Comparison of ENCODE assay signal across 13 cellular contexts in genomic region chr1:7471836-7472235, GRCh38.
DNase-seq lines count a peak whose midpoint lies in the region; ATAC-seq, FAIRE-seq and TF ChIP-seq lines count a peak whose summit lies in the region.
"Had no signal": no experiment of that assay in that cellular context is flagged by ENCODE, and none has a peak within 500 bp of the region (broad histone marks: within the 10 kb centered on the region; RNA-seq: fewer than 3 reads in every experiment).

No MANE protein-coding gene starts in this region.

- BruUV-seq in endothelial cell of umbilical vein (replicated peaks; lab: Mats Ljungman, UMichigan) = no TSS peak

- H4K20me1 ChIP-seq in endothelial cell of umbilical vein (replicated peaks; ENCODE audit: control insufficient read depth, extremely low read depth, insufficient read depth, low read length) = no peaks in the 10 kb centered on the region

- dilution Hi-C loops in endothelial cell of umbilical vein (cut with MboI; ENCODE audit: extremely low pct_ligation_motif_present, low sequenced_read_pairs) = no loop called here

- no peak overlapping the region for H3K4me2 ChIP-seq in endothelial cell of umbilical vein (ENCODE audit: insufficient read depth, low read length)
- no peak overlapping the region for H3K4me2 ChIP-seq in neuronal stem cell (ENCODE audit: insufficient read depth, low read length, poor library complexity, severe bottlenecking)

- H3K9me1 ChIP-seq in endothelial cell of umbilical vein (replicated peaks; ENCODE audit: control insufficient read depth, extremely low read depth, insufficient read depth, low read length) = no peaks in the 10 kb centered on the region

- H3K4me3 ChIP-seq in endothelial cell of umbilical vein (replicated peaks in 1 of 3; ENCODE audit: insufficient read depth in 1 of 3, low read depth in 1 of 3, low read length in 3 of 3) (no peak overlapping the region), neuronal stem cell (ENCODE audit: low read length in 2 of 2) (no peak overlapping the region)
- H3K4me3 ChIP-seq: lung had no signal

- H3K27ac ChIP-seq in endothelial cell of umbilical vein (ENCODE audit: insufficient read depth, low read depth, low read length) (peak overlapping the region; percentile 53), neuronal stem cell (replicated peaks; ENCODE audit: low read length) (no peak overlapping the region)

- H3K4ac ChIP-seq in neuronal stem cell (ENCODE audit: low read length) = no peak overlapping the region

- H2BK12ac ChIP-seq in neuronal stem cell (ENCODE audit: low read length) = no peak overlapping the region

- H2AK5ac ChIP-seq in neuronal stem cell (ENCODE audit: low read depth, low read length) = peak overlapping the region; percentile 27

- no peaks in the 10 kb centered on the region for H3K9me3 ChIP-seq in endothelial cell of umbilical vein (replicated peaks; ENCODE audit: control insufficient read depth, insufficient read depth, low read length)
- H3K9me3 ChIP-seq in neuronal stem cell (replicated peaks in 1 of 2; ENCODE audit: control insufficient read depth in 2 of 2, insufficient read depth in 1 of 2, low read depth in 1 of 2, low read length in 2 of 2) = no peaks in the 10 kb centered on the region

- H4K91ac ChIP-seq in neuronal stem cell (ENCODE audit: low read depth, low read length, poor library complexity) = no peak overlapping the region

- peak overlapping the region; percentile 37 for H2AFZ ChIP-seq in endothelial cell of umbilical vein (ENCODE audit: low read depth, low read length)
- H2AFZ ChIP-seq in neuronal stem cell (ENCODE audit: low read length) = no peak overlapping the region

- CTCF ChIA-PET in endothelial cell of umbilical vein (lab: Charles Lee) = interaction anchor here (1.0 to 1.6 kb wide), 2 partner anchors 15 kb away, joined by 4 read pairs; no protein-coding TSS in a partner anchor

- no peak for TF ChIP-seq CTCF in endothelial cell of umbilical vein (IDR thresholded peaks at IDR 0.05; ENCODE audit: extremely low read depth in 1 of 2, insufficient read depth in 1 of 2, low read depth in 1 of 2, low read length in 2 of 2)

- no peak overlapping the region for H3K23ac ChIP-seq in neuronal stem cell (ENCODE audit: low read depth, low read length, poor library complexity)

- intact Hi-C loops in endothelial cell of umbilical vein (cut with micrococcal nuclease) = loop anchor here (1.0 kb wide), 2 partner anchors 80 to 93 kb away; no protein-coding TSS in a partner anchor

- POLR2A ChIA-PET in endothelial cell of umbilical vein (lab: Charles Lee) = no interaction called here

- no peak for TF ChIP-seq POLR2A in endothelial cell of umbilical vein (IDR thresholded peaks at IDR 0.05; ENCODE audit: low read depth, low read length)

- H3K4me1 ChIP-seq in endothelial cell of umbilical vein (ENCODE audit: control insufficient read depth, extremely low read depth, insufficient read depth, low read length) (peaks cover 14% of the 10 kb centered on the region), neuronal stem cell (ENCODE audit: control insufficient read depth in 2 of 2, insufficient read depth in 1 of 2, low read depth in 1 of 2, low read length in 2 of 2) (peaks cover 0 to 9% of the 10 kb centered on the region in 2 donors)

- no peak for ATAC-seq in GM19467 (IDR thresholded peaks at IDR 0.05; ENCODE audit: unreplicated experiment)

- no peak overlapping the region for H4K8ac ChIP-seq in neuronal stem cell (ENCODE audit: low read depth, low read length)

- no CpG with 5 or more reads among the region's 14 CpGs for WGBS in neuronal stem cell (ENCODE audit: extremely low coverage in 2 of 2, insufficient read length in 2 of 2, insufficient replicate concordance in 1 of 2), 2 donors

- H3K14ac ChIP-seq in neuronal stem cell (ENCODE audit: low read length) = no peak overlapping the region

- no peak overlapping the region for H2BK15ac ChIP-seq in neuronal stem cell (ENCODE audit: low read length)

- H3K9ac ChIP-seq in endothelial cell of umbilical vein (replicated peaks; ENCODE audit: extremely low read depth, insufficient read depth, low read length) (no peak overlapping the region), neuronal stem cell (ENCODE audit: low read depth, low read length, poor library complexity) (no peak overlapping the region)

- no peak overlapping the region for H2BK120ac ChIP-seq in neuronal stem cell (ENCODE audit: low read depth, low read length)

- H3K79me2 ChIP-seq in endothelial cell of umbilical vein (ENCODE audit: control insufficient read depth, insufficient read depth, low read length) = no peaks in the 10 kb centered on the region

- peak overlapping the region; percentile 43 for H2BK5ac ChIP-seq in neuronal stem cell (ENCODE audit: low read length)

- H3K79me1 ChIP-seq in neuronal stem cell (ENCODE audit: low read depth, low read length) = no peaks in the 10 kb centered on the region

- peak overlapping the region; percentile 29 for H3K18ac ChIP-seq in neuronal stem cell (ENCODE audit: low read length)

- FAIRE-seq in endothelial cell of umbilical vein (lab: Jason Lieb, UNC) = peak; percentile 35
- FAIRE-seq: endometrium, TTC549 had no signal

- H3K27me3 ChIP-seq in endothelial cell of umbilical vein (ENCODE audit: control insufficient read depth in 2 of 2, insufficient read depth in 2 of 2, low read length in 2 of 2) = no peaks in the 10 kb centered on the region
- H3K27me3 ChIP-seq in neuronal stem cell (ENCODE audit: control insufficient read depth in 3 of 3, insufficient read depth in 3 of 3, low read depth in 1 of 3, low read length in 3 of 3) = peaks cover 0 to 10% (median 0%) of the 10 kb centered on the region in 3 experiments

- DNase-seq in COLO829 (ENCODE audit: low spot score) (peak; percentile 13), NCI-H345 (lab: John Stamatoyannopoulos, UW) (peak; percentile 75), endothelial cell of umbilical vein (ENCODE audit: low read depth, low spot score) (peak; percentile 45), neuronal stem cell (ENCODE audit: low spot score) (no peak), NCI-H1694 treated with DMSO at 0.1 percent for 48 hours (lab: John Stamatoyannopoulos, UW) (no peak), DMS153 (lab: John Stamatoyannopoulos, UW) (no peak), occipital lobe (lab: John Stamatoyannopoulos, UW) (no peak)
- DNase-seq: NCI-H524 treated with DMSO at 0.1 percent for 48 hours; stimulated activated CD4-positive, alpha-beta T cell treated with anti-CD3 and anti-CD28 coated beads, Interleukin-2, amount 100 ng/mL, for 24 hours had no signal

- H3K36me3 ChIP-seq in endothelial cell of umbilical vein (ENCODE audit: control insufficient read depth in 2 of 2, extremely low read depth in 1 of 2, insufficient read depth in 2 of 2, low read length in 2 of 2) = no peaks in the 10 kb centered on the region
- H3K36me3 ChIP-seq in neuronal stem cell (replicated peaks in 1 of 2; ENCODE audit: control insufficient read depth in 2 of 2, insufficient read depth in 2 of 2, low read length in 2 of 2) = no peaks in the 10 kb centered on the region

TF ChIP-seq in endothelial cell of umbilical vein, 7 proteins besides CTCF, POLR2A, EP300 and RAD21:
- TF ChIP-seq, protein P1, sequence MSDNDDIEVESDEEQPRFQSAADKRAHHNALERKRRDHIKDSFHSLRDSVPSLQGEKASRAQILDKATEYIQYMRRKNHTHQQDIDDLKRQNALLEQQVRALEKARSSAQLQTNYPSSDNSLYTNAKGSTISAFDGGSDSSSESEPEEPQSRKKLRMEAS (IDR thresholded peaks at IDR 0.05; ENCODE audit: insufficient read depth, insufficient read length) = no peak
- TF ChIP-seq FOS (IDR thresholded peaks at IDR 0.05; ENCODE audit: borderline replicate concordance, insufficient read depth, low read length) = no peak
- TF ChIP-seq GATA2 (IDR thresholded peaks at IDR 0.05; ENCODE audit: insufficient read depth, insufficient read length, low read depth, low read length) = no peak
- no peak for TF ChIP-seq EZH2 (IDR thresholded peaks at IDR 0.05; ENCODE audit: borderline replicate concordance, low read depth, low read length, severe bottlenecking)
- no peak for TF ChIP-seq MYC (IDR thresholded peaks at IDR 0.05; ENCODE audit: low read depth, low read length)
- TF ChIP-seq POLR2AphosphoS5 (IDR thresholded peaks at IDR 0.05; ENCODE audit: insufficient read depth, low read depth, low read length) = no peak
- no peak for TF ChIP-seq JUN (IDR thresholded peaks at IDR 0.05; ENCODE audit: borderline replicate concordance, insufficient read depth, insufficient read length, low read depth)

Comparison
In these comparisons a context has a peak if more than half of its experiments do, and no peak if none do; other contexts are left out.
1. DNase-seq: peak in COLO829 (single experiment), NCI-H345 (single experiment) and endothelial cell of umbilical vein (single experiment); none in neuronal stem cell (single experiment), NCI-H1694 treated with DMSO at 0.1 percent for 48 hours (single experiment), DMS153 (single experiment) and occipital lobe (single experiment).